In the genomic region with DNA sequence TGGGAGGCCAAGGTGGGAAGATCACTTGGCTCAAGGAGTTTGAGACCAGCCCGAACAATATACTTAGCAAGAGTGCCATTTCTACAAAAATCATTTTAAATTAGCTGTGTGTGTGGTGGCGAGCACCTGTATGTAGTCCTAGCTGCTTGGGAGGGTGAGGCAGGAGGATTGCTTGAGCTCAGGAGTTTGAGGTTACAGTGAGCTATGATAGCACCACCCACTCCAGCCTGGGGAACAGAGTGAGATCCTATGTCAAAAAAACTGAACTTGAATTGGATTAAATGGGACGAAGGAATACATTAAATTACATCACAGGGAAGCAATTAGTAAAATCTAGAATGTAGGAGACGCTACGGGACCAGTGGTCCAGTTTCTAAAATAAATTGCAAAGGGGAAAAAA, we compare ENCODE assay signal across 16 cellular contexts. TPM values are rescaled to one million over a fixed set of nuclear protein-coding genes. Genes with fewer than 3 reads are reported as not detected.
DNase-seq lines count a peak whose midpoint lies in the region; ATAC-seq and TF ChIP-seq lines count a peak whose summit lies in the region.
"Had no signal": no experiment of that assay in that cellular context is flagged by ENCODE, and none has a peak within 500 bp of the region (broad histone marks: within the 10 kb centered on the region; RNA-seq: fewer than 3 reads in every experiment).

No MANE protein-coding gene starts in this region.

- no peak overlapping the region for H3K4me3 Mint-ChIP-seq in T-helper 2 cell treated with Interferon-gamma antibody and Interleukin-4, amounts not matched to agents 5 μg/mL and 100 μg/mL, for 36 hours
- H3K4me3 Mint-ChIP-seq in activated naive CD8-positive, alpha-beta T cell treated with anti-CD3 and anti-CD28 coated beads for 36 hours, result no peak overlapping the region
- H3K4me3 Mint-ChIP-seq in activated naive CD8-positive, alpha-beta T cell treated with anti-CD3 and anti-CD28 coated beads, Interleukin-2, amount 50 U/mL, for 24 hours, result no peak overlapping the region
- H3K4me3 Mint-ChIP-seq in activated T-helper 1 cell treated with anti-CD3 and anti-CD28 coated beads, Interleukin-12 subunit alpha, Interleukin-12 subunit beta, Interleukin-2, Interleukin-4 antibody, amounts not matched to agents 30 ng/mL and 10 ng/mL and 1 ng/mL, durations not matched to agents 14 hours and 24 hours and 36 hours, result no peak overlapping the region
- no peak overlapping the region for H3K4me3 Mint-ChIP-seq in osteocyte (ENCODE audit: unreplicated experiment)
- H3K4me3 Mint-ChIP-seq: CD14-positive monocyte; CD4-positive, alpha-beta memory T cell had no signal

- H3K9me3 Mint-ChIP-seq in T-helper 2 cell treated with Interferon-gamma antibody and Interleukin-4, amounts not matched to agents 5 μg/mL and 100 μg/mL, for 36 hours, result no peaks in the 10 kb centered on the region
- H3K9me3 Mint-ChIP-seq in activated naive CD8-positive, alpha-beta T cell treated with anti-CD3 and anti-CD28 coated beads for 36 hours, result no peaks in the 10 kb centered on the region
- no peaks in the 10 kb centered on the region for H3K9me3 Mint-ChIP-seq in activated naive CD8-positive, alpha-beta T cell treated with anti-CD3 and anti-CD28 coated beads, Interleukin-2, amount 50 U/mL, for 24 hours
- H3K9me3 Mint-ChIP-seq in activated T-helper 1 cell treated with anti-CD3 and anti-CD28 coated beads, Interleukin-12 subunit alpha, Interleukin-12 subunit beta, Interleukin-2, Interleukin-4 antibody, amounts not matched to agents 30 ng/mL and 10 ng/mL and 1 ng/mL, durations not matched to agents 14 hours and 24 hours and 36 hours, result no peaks in the 10 kb centered on the region
- no peaks in the 10 kb centered on the region for H3K9me3 Mint-ChIP-seq in osteocyte (ENCODE audit: unreplicated experiment)
- H3K9me3 Mint-ChIP-seq: CD14-positive monocyte had no signal

- H3K36me3 Mint-ChIP-seq in T-helper 2 cell treated with Interferon-gamma antibody and Interleukin-4, amounts not matched to agents 5 μg/mL and 100 μg/mL, for 36 hours (ENCODE audit: low read depth), result peaks cover 17% of the 10 kb centered on the region
- peaks cover 31% of the 10 kb centered on the region for H3K36me3 Mint-ChIP-seq in activated naive CD8-positive, alpha-beta T cell treated with anti-CD3 and anti-CD28 coated beads for 36 hours
- H3K36me3 Mint-ChIP-seq in activated naive CD8-positive, alpha-beta T cell treated with anti-CD3 and anti-CD28 coated beads, Interleukin-2, amount 50 U/mL, for 24 hours (ENCODE audit: low read depth), result peaks cover 29% of the 10 kb centered on the region
- peaks cover 23% of the 10 kb centered on the region for H3K36me3 Mint-ChIP-seq in activated T-helper 1 cell treated with anti-CD3 and anti-CD28 coated beads, Interleukin-12 subunit alpha, Interleukin-12 subunit beta, Interleukin-2, Interleukin-4 antibody, amounts not matched to agents 30 ng/mL and 10 ng/mL and 1 ng/mL, durations not matched to agents 14 hours and 24 hours and 36 hours (ENCODE audit: low read depth)
- H3K36me3 Mint-ChIP-seq in osteocyte (ENCODE audit: unreplicated experiment), result peaks cover 12% of the 10 kb centered on the region

- ATAC-seq in activated naive CD8-positive, alpha-beta T cell treated with anti-CD3 and anti-CD28 coated beads, Interleukin-2, amount 50 U/mL, for 24 hours, result no peak
- ATAC-seq: A549 had no signal

- TF ChIP-seq POLR2A in Peyer's patch (IDR thresholded peaks at IDR 0.05), result no peak

- peaks cover 27% of the 10 kb centered on the region for H3K4me1 Mint-ChIP-seq in T-helper 2 cell treated with Interferon-gamma antibody and Interleukin-4, amounts not matched to agents 5 μg/mL and 100 μg/mL, for 36 hours (ENCODE audit: low read depth)
- H3K4me1 Mint-ChIP-seq in activated naive CD8-positive, alpha-beta T cell treated with anti-CD3 and anti-CD28 coated beads for 36 hours, result peaks cover 29% of the 10 kb centered on the region
- peaks cover 40% of the 10 kb centered on the region for H3K4me1 Mint-ChIP-seq in activated naive CD8-positive, alpha-beta T cell treated with anti-CD3 and anti-CD28 coated beads, Interleukin-2, amount 50 U/mL, for 24 hours
- peaks cover 30% of the 10 kb centered on the region for H3K4me1 Mint-ChIP-seq in activated T-helper 1 cell treated with anti-CD3 and anti-CD28 coated beads, Interleukin-12 subunit alpha, Interleukin-12 subunit beta, Interleukin-2, Interleukin-4 antibody, amounts not matched to agents 30 ng/mL and 10 ng/mL and 1 ng/mL, durations not matched to agents 14 hours and 24 hours and 36 hours (ENCODE audit: low read depth)
- H3K4me1 Mint-ChIP-seq in osteocyte (ENCODE audit: unreplicated experiment), result peaks cover 22% of the 10 kb centered on the region

- H3K27me3 Mint-ChIP-seq in T-helper 2 cell treated with Interferon-gamma antibody and Interleukin-4, amounts not matched to agents 5 μg/mL and 100 μg/mL, for 36 hours (ENCODE audit: low read depth), result no peaks in the 10 kb centered on the region
- H3K27me3 Mint-ChIP-seq in activated naive CD8-positive, alpha-beta T cell treated with anti-CD3 and anti-CD28 coated beads for 36 hours, result no peaks in the 10 kb centered on the region
- H3K27me3 Mint-ChIP-seq in activated naive CD8-positive, alpha-beta T cell treated with anti-CD3 and anti-CD28 coated beads, Interleukin-2, amount 50 U/mL, for 24 hours, result no peaks in the 10 kb centered on the region
- no peaks in the 10 kb centered on the region for H3K27me3 Mint-ChIP-seq in activated T-helper 1 cell treated with anti-CD3 and anti-CD28 coated beads, Interleukin-12 subunit alpha, Interleukin-12 subunit beta, Interleukin-2, Interleukin-4 antibody, amounts not matched to agents 30 ng/mL and 10 ng/mL and 1 ng/mL, durations not matched to agents 14 hours and 24 hours and 36 hours (ENCODE audit: insufficient read depth)
- no peaks in the 10 kb centered on the region for H3K27me3 Mint-ChIP-seq in osteocyte (ENCODE audit: unreplicated experiment)
- H3K27me3 Mint-ChIP-seq: CD4-positive, alpha-beta memory T cell had no signal

- H3K27ac ChIP-seq in Peyer's patch, result no peak overlapping the region
- H3K27ac ChIP-seq: 22Rv1, A549, GM23248 had no signal

- no peaks in the 10 kb centered on the region for H3K9me3 ChIP-seq in Peyer's patch
- H3K9me3 ChIP-seq: A549, HAP-1 had no signal

- intact Hi-C loops in activated T-helper 1 cell treated with anti-CD3 and anti-CD28 coated beads, Interleukin-12 subunit alpha, Interleukin-12 subunit beta, Interleukin-2, Interleukin-4 antibody, amounts not matched to agents 30 ng/mL and 10 ng/mL and 1 ng/mL, durations not matched to agents 14 hours and 24 hours and 36 hours (cut with micrococcal nuclease), result loop anchor here (2.0 to 10.0 kb wide), 3 partner anchors 369 to 1015 kb away; a partner anchor contains a TSS

- no peak for TF ChIP-seq CTCF in osteocyte (IDR thresholded peaks at IDR 0.05)
- no peak for TF ChIP-seq CTCF in Peyer's patch (IDR thresholded peaks at IDR 0.05)

- H3K4me1 ChIP-seq in Peyer's patch, result peaks cover 0 to 29% (median 7%) of the 10 kb centered on the region in 4 donors

- H3K4me3 ChIP-seq in Peyer's patch, result no peak overlapping the region
- H3K4me3 ChIP-seq: A549, GM23248, HAP-1 had no signal

- H3K36me3 ChIP-seq in Peyer's patch, result peaks cover 0 to 4% (median 0%) of the 10 kb centered on the region in 3 donors

- no peak for DNase-seq in T-helper 2 cell treated with Interferon-gamma antibody and Interleukin-4, amounts not matched to agents 5 μg/mL and 100 μg/mL, for 36 hours (ENCODE audit: low spot score)
- DNase-seq in T-helper 2 cell (no peak), osteocyte (ENCODE audit: extremely low spot score, unreplicated experiment) (no peak), Peyer's patch (no peak), DMS 273 treated with DMSO at 0.1 percent for 48 hours (lab: John Stamatoyannopoulos, UW) (no peak)
- no peak for DNase-seq in activated naive CD8-positive, alpha-beta T cell treated with anti-CD3 and anti-CD28 coated beads for 36 hours
- DNase-seq in activated naive CD8-positive, alpha-beta T cell treated with anti-CD3 and anti-CD28 coated beads, Interleukin-2, amount 50 U/mL, for 24 hours, result no peak
- DNase-seq in activated T-helper 1 cell treated with anti-CD3 and anti-CD28 coated beads, Interleukin-12 subunit alpha, Interleukin-12 subunit beta, Interleukin-2, Interleukin-4 antibody, amounts not matched to agents 30 ng/mL and 10 ng/mL and 1 ng/mL, durations not matched to agents 14 hours and 24 hours and 36 hours (ENCODE audit: low spot score), result no peak
- DNase-seq: AML-193; Calu3; CD4-positive, alpha-beta memory T cell; GM23248 had no signal

- H3K27me3 ChIP-seq in Peyer's patch, result no peaks in the 10 kb centered on the region

- peak overlapping the region; percentile 6 for H3K27ac Mint-ChIP-seq in T-helper 2 cell treated with Interferon-gamma antibody and Interleukin-4, amounts not matched to agents 5 μg/mL and 100 μg/mL, for 36 hours
- peak overlapping the region; percentile 16 for H3K27ac Mint-ChIP-seq in activated naive CD8-positive, alpha-beta T cell treated with anti-CD3 and anti-CD28 coated beads for 36 hours
- no peak overlapping the region for H3K27ac Mint-ChIP-seq in activated naive CD8-positive, alpha-beta T cell treated with anti-CD3 and anti-CD28 coated beads, Interleukin-2, amount 50 U/mL, for 24 hours
- peak overlapping the region; percentile 4 for H3K27ac Mint-ChIP-seq in activated T-helper 1 cell treated with anti-CD3 and anti-CD28 coated beads, Interleukin-12 subunit alpha, Interleukin-12 subunit beta, Interleukin-2, Interleukin-4 antibody, amounts not matched to agents 30 ng/mL and 10 ng/mL and 1 ng/mL, durations not matched to agents 14 hours and 24 hours and 36 hours
- peak overlapping the region; percentile 6 for H3K27ac Mint-ChIP-seq in osteocyte (ENCODE audit: unreplicated experiment)
- H3K27ac Mint-ChIP-seq: CD14-positive monocyte had no signal

RNA-seq across cellular contexts. Expression of a gene that starts 6.4 kb away (rescaled TPM):
- 100 to 1,000 TPM; 256 TPM for total RNA-seq in activated naive CD8-positive, alpha-beta T cell treated with anti-CD3 and anti-CD28 coated beads for 36 hours
- 201 and 219 TPM in 2 replicates for total RNA-seq in activated T-helper 1 cell treated with anti-CD3 and anti-CD28 coated beads, Interleukin-12 subunit alpha, Interleukin-12 subunit beta, Interleukin-2, Interleukin-4 antibody, amounts not matched to agents 30 ng/mL and 10 ng/mL and 1 ng/mL, durations not matched to agents 14 hours and 24 hours and 36 hours
- total RNA-seq in osteocyte (84.2 and 88.3 TPM in 2 replicates), Peyer's patch (10 to 100 TPM; 33.3 to 75.1 (median 39.3) TPM)

RNA-seq across cellular contexts. Expression of a gene that starts 25.8 kb away (rescaled TPM):
- total RNA-seq in activated naive CD8-positive, alpha-beta T cell treated with anti-CD3 and anti-CD28 coated beads for 36 hours, result 100 to 1,000 TPM; 578 to 584 TPM
- 372 and 383 TPM in 2 replicates for total RNA-seq in activated T-helper 1 cell treated with anti-CD3 and anti-CD28 coated beads, Interleukin-12 subunit alpha, Interleukin-12 subunit beta, Interleukin-2, Interleukin-4 antibody, amounts not matched to agents 30 ng/mL and 10 ng/mL and 1 ng/mL, durations not matched to agents 14 hours and 24 hours and 36 hours
- 197 and 211 TPM in 2 replicates for total RNA-seq in osteocyte
- 100 to 1,000 TPM; 152 to 221 (median 160) TPM for total RNA-seq in Peyer's patch
